In genomic region chr15:94844533-94845390, GRCh38 we compare ENCODE assay signal across 1 cellular context.
TF ChIP-seq lines count a peak whose summit lies in the region.

No MANE protein-coding gene starts in this region.

TF ChIP-seq in HepG2, 621 proteins besides CTCF, POLR2A, EP300 and RAD21 (continued from another document and continues in another):
- TF ChIP-seq PBX2 (CRISPR knock-in tag; IDR thresholded peaks at IDR 0.05), result no peak
- no peak for TF ChIP-seq KLF9 (CRISPR knock-in tag; IDR thresholded peaks at IDR 0.05; ENCODE audit: low read depth)
- no peak for TF ChIP-seq FOXC1 (CRISPR knock-in tag; IDR thresholded peaks at IDR 0.05; ENCODE audit: borderline replicate concordance)
- TF ChIP-seq BRD4 (CRISPR knock-in tag; IDR thresholded peaks at IDR 0.05), result no peak
- no peak for TF ChIP-seq MAFK (conservative IDR thresholded peaks at IDR 0.05 in 1 of 2, IDR thresholded peaks at IDR 0.05 in 1 of 2; ENCODE audit: low read length in 2 of 2)
- TF ChIP-seq ZNF510 (CRISPR knock-in tag; IDR thresholded peaks at IDR 0.05; ENCODE audit: low read depth), result no peak
- no peak for TF ChIP-seq ELF4 (CRISPR knock-in tag; IDR thresholded peaks at IDR 0.05; ENCODE audit: borderline replicate concordance)
- TF ChIP-seq ETV6 (CRISPR knock-in tag; conservative IDR thresholded peaks at IDR 0.05), result no peak
- no peak for TF ChIP-seq ZNF850 (CRISPR knock-in tag; conservative IDR thresholded peaks at IDR 0.05)
- no peak for TF ChIP-seq RAD51 (IDR thresholded peaks at IDR 0.05; ENCODE audit: borderline replicate concordance)
- peak; percentile 58 for TF ChIP-seq MED8 (CRISPR knock-in tag; IDR thresholded peaks at IDR 0.05; ENCODE audit: insufficient replicate concordance)
- no peak for TF ChIP-seq ZNF75D (CRISPR knock-in tag; IDR thresholded peaks at IDR 0.05; ENCODE audit: borderline replicate concordance)
- peak; percentile 21; the same call in 1 of the 2 replicates for TF ChIP-seq NKX3-1 (CRISPR knock-in tag; IDR thresholded peaks at IDR 0.05)
- TF ChIP-seq TP53 (CRISPR knock-in tag; conservative IDR thresholded peaks at IDR 0.05), result no peak
- TF ChIP-seq NFE2L1 (CRISPR knock-in tag; IDR thresholded peaks at IDR 0.05; ENCODE audit: borderline replicate concordance), result no peak
- no peak for TF ChIP-seq MTF2 (CRISPR knock-in tag; IDR thresholded peaks at IDR 0.05; ENCODE audit: borderline replicate concordance)
- TF ChIP-seq ZNF10 (CRISPR knock-in tag; IDR thresholded peaks at IDR 0.05; ENCODE audit: borderline replicate concordance, low read depth), result no peak
- no peak for TF ChIP-seq THYN1 (CRISPR knock-in tag; IDR thresholded peaks at IDR 0.05; ENCODE audit: borderline replicate concordance, low read depth)
- no peak for TF ChIP-seq TRIM24 (CRISPR knock-in tag; IDR thresholded peaks at IDR 0.05)
- TF ChIP-seq KDM5B (CRISPR knock-in tag; IDR thresholded peaks at IDR 0.05; ENCODE audit: borderline replicate concordance), result peak; percentile 61; the same call in 1 of the 2 replicates
- no peak for TF ChIP-seq USF2 (IDR thresholded peaks at IDR 0.05; ENCODE audit: low read depth, low read length)
- TF ChIP-seq USF2 (CRISPR knock-in tag; IDR thresholded peaks at IDR 0.05; ENCODE audit: borderline replicate concordance), result no peak
- TF ChIP-seq ZNF580 (CRISPR knock-in tag; IDR thresholded peaks at IDR 0.05; ENCODE audit: borderline replicate concordance, low read depth), result no peak
- no peak for TF ChIP-seq ZFP36 (IDR thresholded peaks at IDR 0.05; ENCODE audit: borderline replicate concordance, low read depth, low read length, partially characterized antibody)
- TF ChIP-seq E2F2 (CRISPR knock-in tag; IDR thresholded peaks at IDR 0.05; ENCODE audit: borderline replicate concordance), result no peak
- peak; percentile 73 for TF ChIP-seq NCOA2 (CRISPR knock-in tag; IDR thresholded peaks at IDR 0.05)
- no peak for TF ChIP-seq GTF2F1 (IDR thresholded peaks at IDR 0.05; ENCODE audit: low read length)
- TF ChIP-seq ZFP41 (CRISPR knock-in tag; IDR thresholded peaks at IDR 0.05; ENCODE audit: borderline replicate concordance), result no peak
- TF ChIP-seq HHEX (CRISPR knock-in tag; IDR thresholded peaks at IDR 0.05), result peak; percentile 56; the same call in 1 of the 2 replicates
- TF ChIP-seq SNAI1 (CRISPR knock-in tag; IDR thresholded peaks at IDR 0.05; ENCODE audit: borderline replicate concordance), result no peak; the same call in 1 of the 2 replicates
- TF ChIP-seq KLF15 (CRISPR knock-in tag; IDR thresholded peaks at IDR 0.05; ENCODE audit: borderline replicate concordance), result no peak
- no peak for TF ChIP-seq ZBTB26 (CRISPR knock-in tag; IDR thresholded peaks at IDR 0.05; ENCODE audit: borderline replicate concordance)
- TF ChIP-seq ELK4 (CRISPR knock-in tag; IDR thresholded peaks at IDR 0.05; ENCODE audit: borderline replicate concordance), result no peak
- TF ChIP-seq KDM3A (CRISPR knock-in tag; IDR thresholded peaks at IDR 0.05; ENCODE audit: low read depth), result peak; percentile 39; the same call in 1 of the 2 replicates
- no peak for TF ChIP-seq ZNF597 (CRISPR knock-in tag; IDR thresholded peaks at IDR 0.05)
- TF ChIP-seq ZFP90 (CRISPR knock-in tag; IDR thresholded peaks at IDR 0.05; ENCODE audit: borderline replicate concordance), result no peak
- TF ChIP-seq TARDBP (CRISPR knock-in tag; IDR thresholded peaks at IDR 0.05), result no peak
- TF ChIP-seq SAFB2 (CRISPR knock-in tag; IDR thresholded peaks at IDR 0.05; ENCODE audit: borderline replicate concordance, low read depth), result no peak; the same call in 1 of the 2 replicates
- no peak for TF ChIP-seq ZNF296 (CRISPR knock-in tag; conservative IDR thresholded peaks at IDR 0.05)
- peak; percentile 51; the same call in 1 of the 2 replicates for TF ChIP-seq ZNF446 (CRISPR knock-in tag; IDR thresholded peaks at IDR 0.05)
- TF ChIP-seq ZNF691 (CRISPR knock-in tag; IDR thresholded peaks at IDR 0.05; ENCODE audit: borderline replicate concordance, low read depth), result no peak
- TF ChIP-seq ZSCAN12 (CRISPR knock-in tag; IDR thresholded peaks at IDR 0.05), result no peak
- TF ChIP-seq TBX3 (IDR thresholded peaks at IDR 0.05; ENCODE audit: borderline replicate concordance), result peak; percentile 80; the same call in 1 of the 2 replicates
- TF ChIP-seq TSC22D2 (CRISPR knock-in tag; IDR thresholded peaks at IDR 0.05; ENCODE audit: borderline replicate concordance), result no peak
- TF ChIP-seq THAP7 (CRISPR knock-in tag; IDR thresholded peaks at IDR 0.05), result no peak
- TF ChIP-seq ZNF563 (CRISPR knock-in tag; IDR thresholded peaks at IDR 0.05), result peak; percentile 67; the same call in 1 of the 2 replicates
- no peak for TF ChIP-seq ZNF143 (CRISPR knock-in tag; IDR thresholded peaks at IDR 0.05)
- TF ChIP-seq ZBTB10 (CRISPR knock-in tag; IDR thresholded peaks at IDR 0.05; ENCODE audit: borderline replicate concordance), result peak; percentile 94
- TF ChIP-seq DRAP1 (CRISPR knock-in tag; IDR thresholded peaks at IDR 0.05), result no peak
